ENCODE assay signal across 21 cellular contexts in genomic region chr6:137157601-137158000, GRCh38. TPM values are rescaled to one million over a fixed set of nuclear protein-coding genes. Genes with fewer than 3 reads are reported as not detected.
DNase-seq lines count a peak whose midpoint lies in the region; ATAC-seq and TF ChIP-seq lines count a peak whose summit lies in the region.
"Had no signal": no experiment of that assay in that cellular context is flagged by ENCODE, and none has a peak within 500 bp of the region (broad histone marks: within the 10 kb centered on the region; RNA-seq: fewer than 3 reads in every experiment).

No MANE protein-coding gene starts in this region.

- H3K27me3 ChIP-seq in suprapubic skin, result no peaks in the 10 kb centered on the region
- H3K27me3 ChIP-seq: gastroesophageal sphincter, neutrophil, Peyer's patch, right atrium auricular region, thyroid gland had no signal

- no peak for ATAC-seq in GM21529 (IDR thresholded peaks at IDR 0.05; ENCODE audit: unreplicated experiment)
- ATAC-seq: gastroesophageal sphincter; left lobe of liver; stimulated activated effector memory CD8-positive, alpha-beta T cell treated with anti-CD3 and anti-CD28 coated beads, Interleukin-12 subunit alpha, Interleukin-12 subunit beta, amount 100 ng/mL, for 72 hours had no signal

- intact Hi-C loops in CD14-positive monocyte (cut with micrococcal nuclease), result loop anchor here (5.0 to 10.0 kb wide), 4 partner anchors 47 to 157 kb away; partner anchors contain the start of gene IFNGR1 (in 1 of the 2)

- peak; percentile 25 for DNase-seq in NCI-H82 (lab: John Stamatoyannopoulos, UW)
- DNase-seq in NCI-H82 treated with DMSO at 0.1 percent for 48 hours (lab: John Stamatoyannopoulos, UW; ENCODE audit: unreplicated experiment), result no peak
- peak; percentile 8 for DNase-seq in NCI-H345 treated with DMSO at 0.1 percent for 48 hours (lab: John Stamatoyannopoulos, UW; ENCODE audit: unreplicated experiment)
- DNase-seq in dermis blood vessel endothelial cell, result peak; percentile 38
- DNase-seq in suprapubic skin (ENCODE audit: low spot score in 2 of 2), result no peak
- DNase-seq in CD14-positive monocyte (ENCODE audit: low spot score), result no peak
- DNase-seq in caudate nucleus (lab: John Stamatoyannopoulos, UW), result no peak
- DNase-seq: ACHN; activated CD4-positive, alpha-beta T cell treated with anti-CD3 and anti-CD28 coated beads for 48 hours; activated naive CD4-positive, alpha-beta T cell treated with Interleukin-2 at 50 U/mL for 16 hours; NCI-H187 treated with DMSO at 0.1 percent for 48 hours; Peyer's patch; thyroid gland had no signal

- H3K9me3 ChIP-seq in suprapubic skin, result no peaks in the 10 kb centered on the region
- H3K9me3 ChIP-seq: gastroesophageal sphincter, neutrophil, Peyer's patch, thyroid gland had no signal

- peaks cover 2 to 4% (median 4%) of the 10 kb centered on the region in 3 donors for H3K27me3 Mint-ChIP-seq in CD14-positive monocyte (ENCODE audit: low read depth in 3 of 3)

- H3K27ac ChIP-seq in suprapubic skin (peak overlapping the region; percentile 71), caudate nucleus (ENCODE audit: low read depth, low read length) (no peak overlapping the region)
- H3K27ac ChIP-seq: coronary artery, gastroesophageal sphincter, Peyer's patch, right atrium auricular region, thyroid gland had no signal

- H3K4me1 ChIP-seq in suprapubic skin, result peaks cover 48% of the 10 kb centered on the region
- H3K4me1 ChIP-seq: Peyer's patch, thyroid gland had no signal

- H3K4me1 Mint-ChIP-seq in CD14-positive monocyte, result peaks cover 60% of the 10 kb centered on the region

- H3K4me3 ChIP-seq in suprapubic skin, result no peak overlapping the region
- H3K4me3 ChIP-seq: coronary artery, gastroesophageal sphincter, Peyer's patch, right atrium auricular region, thyroid gland had no signal

- TF ChIP-seq CTCF in suprapubic skin (IDR thresholded peaks at IDR 0.05) (no peak), CD14-positive monocyte (IDR thresholded peaks at IDR 0.05) (no peak)

- H3K9me3 Mint-ChIP-seq in CD14-positive monocyte, result peaks cover 0 to 3% (median 0%) of the 10 kb centered on the region in 7 donors
- H3K9me3 Mint-ChIP-seq: stimulated activated effector memory CD8-positive, alpha-beta T cell treated with anti-CD3 and anti-CD28 coated beads, Interleukin-12 subunit alpha, Interleukin-12 subunit beta, amount 100 ng/mL, for 72 hours had no signal

- 18% methylated on average over 4 of the region's 4 CpGs for WGBS in suprapubic skin

- no peak overlapping the region for H3K4me3 Mint-ChIP-seq in CD14-positive monocyte
- H3K4me3 Mint-ChIP-seq: stimulated activated effector memory CD8-positive, alpha-beta T cell treated with anti-CD3 and anti-CD28 coated beads, Interleukin-12 subunit alpha, Interleukin-12 subunit beta, amount 100 ng/mL, for 72 hours had no signal

- no peak overlapping the region for H3K27ac Mint-ChIP-seq in CD14-positive monocyte
- H3K27ac Mint-ChIP-seq: stimulated activated effector memory CD8-positive, alpha-beta T cell treated with anti-CD3 and anti-CD28 coated beads, Interleukin-12 subunit alpha, Interleukin-12 subunit beta, amount 100 ng/mL, for 72 hours had no signal

- TF ChIP-seq EP300 in suprapubic skin (IDR thresholded peaks at IDR 0.05), result no peak

- no peak for TF ChIP-seq POLR2A in suprapubic skin (IDR thresholded peaks at IDR 0.05)

- no peaks in the 10 kb centered on the region for H3K36me3 ChIP-seq in suprapubic skin
- H3K36me3 ChIP-seq: gastroesophageal sphincter, neutrophil, Peyer's patch, right atrium auricular region, thyroid gland had no signal

- peaks cover 0 to 1% of the 10 kb centered on the region in 2 donors for H3K36me3 Mint-ChIP-seq in CD14-positive monocyte

RNA-seq across cellular contexts. Expression of gene IL22RA2, which starts 15.8 kb away (rescaled TPM):
- total RNA-seq in dermis blood vessel endothelial cell, result not detected in 2 replicates
- under 1 TPM in 2 of 4 donors, not detected in 2; 0.26 to 0.56 TPM for total RNA-seq in suprapubic skin
- polyA plus RNA-seq in CD14-positive monocyte, result not detected
- total RNA-seq: gastroesophageal sphincter, left lobe of liver, mucosa of gallbladder, Peyer's patch, right atrium auricular region, thyroid gland had no signal

Comparison
In these comparisons a context has a peak if more than half of its experiments do, and no peak if none do; other contexts are left out.
1. DNase-seq: peak in NCI-H82 (single experiment), NCI-H345 treated with DMSO at 0.1 percent for 48 hours (single experiment) and dermis blood vessel endothelial cell (single experiment); none in NCI-H82 treated with DMSO at 0.1 percent for 48 hours (single experiment), suprapubic skin (0 of 2), CD14-positive monocyte (single experiment) and caudate nucleus (0 of 61).